Comparison of ENCODE assay signal across 14 cellular contexts in genomic region chr1:151906324-151906645, GRCh38. TPM values are rescaled to one million over a fixed set of nuclear protein-coding genes. Genes with fewer than 3 reads are reported as not detected.
"Had no signal": no experiment of that assay in that cellular context is flagged by ENCODE, and none has a peak within 500 bp of the region (broad histone marks: within the 10 kb centered on the region; RNA-seq: fewer than 3 reads in every experiment).

No MANE protein-coding gene starts in this region.

RNA-seq across cellular contexts. Expression of gene THEM5, which starts 52.8 kb away (rescaled TPM):
- total RNA-seq: dermis microvascular lymphatic vessel endothelial cell; lung microvascular endothelial cell; mesenteric fat pad; mucosa of descending colon; natural killer cell treated with Interleukin-12 subunit alpha and Interleukin-12 subunit beta and Interleukin-15 and Interleukin-18, amount 100 ng/mL, for 72 hours; ovary; posterior vena cava; right atrium auricular region; sigmoid colon; stomach; thoracic aorta; upper lobe of left lung; uterus had no signal
- polyA plus RNA-seq: liver, sigmoid colon, stomach had no signal
